ENCODE assay signal across 11 cellular contexts in genomic region chr7:152615052-152615741, GRCh38.
DNase-seq lines count a peak whose midpoint lies in the region; ATAC-seq and TF ChIP-seq lines count a peak whose summit lies in the region.
"Had no signal": no experiment of that assay in that cellular context is flagged by ENCODE, and none has a peak within 500 bp of the region (broad histone marks: within the 10 kb centered on the region; RNA-seq: fewer than 3 reads in every experiment).

No MANE protein-coding gene starts in this region.

- H3K27ac ChIP-seq in cardiac muscle cell = peak overlapping the region; percentile 43

- H3K36me3 ChIP-seq in cardiac muscle cell = no peaks in the 10 kb centered on the region

- DNase-seq in NCI-H1092 (lab: John Stamatoyannopoulos, UW) = peak; percentile 97
- peak; percentile 83 for DNase-seq in NCI-H82 (lab: John Stamatoyannopoulos, UW)
- peak; percentile 14 to 60 for DNase-seq in cardiac muscle cell (ENCODE audit: low read depth in 1 of 2, low spot score in 1 of 2)
- peak; percentile 13 for DNase-seq in retinal pigment epithelial cell (ENCODE audit: low read depth)
- no peak for DNase-seq in HPDE6-E6E7 (ENCODE audit: extremely low spot score)
- DNase-seq in mucosa of gallbladder (ENCODE audit: low spot score) = no peak
- DNase-seq: activated CD4-positive, alpha-beta T cell treated with anti-CD3 and anti-CD28 coated beads, Interleukin-2, amount 50 U/mL, for 1 hour; cerebellar nuclear complex; stimulated activated naive CD4-positive, alpha-beta T cell treated with Interleukin-2 at 50 U/mL for 16 hours had no signal

- peaks cover 12% of the 10 kb centered on the region for H3K4me1 ChIP-seq in cardiac muscle cell (ENCODE audit: low read depth)

- H3K27me3 ChIP-seq in cardiac muscle cell = no peaks in the 10 kb centered on the region

- no peak for ATAC-seq in HG02642 (IDR thresholded peaks at IDR 0.05; ENCODE audit: poor library complexity, unreplicated experiment)
- ATAC-seq in HG03442 (IDR thresholded peaks at IDR 0.05; ENCODE audit: unreplicated experiment) = no peak

- H3K9me3 ChIP-seq in cardiac muscle cell (ENCODE audit: low read depth) = no peaks in the 10 kb centered on the region

- H3K4me3 ChIP-seq in cardiac muscle cell (no peak overlapping the region), retinal pigment epithelial cell (ENCODE audit: low read length) (no peak overlapping the region)

- TF ChIP-seq CTCF in cardiac muscle cell (IDR thresholded peaks at IDR 0.05; ENCODE audit: low read depth, low read length) = no peak
- no peak for TF ChIP-seq CTCF in retinal pigment epithelial cell (conservative IDR thresholded peaks at IDR 0.05; ENCODE audit: low read depth, low read length)

Comparison
In these comparisons a context has a peak if more than half of its experiments do, and no peak if none do; other contexts are left out.
1. DNase-seq: peak in NCI-H1092 (single experiment), NCI-H82 (single experiment), cardiac muscle cell (2 of 2) and retinal pigment epithelial cell (single experiment); none in HPDE6-E6E7 (single experiment) and mucosa of gallbladder (single experiment).